Comparison of ENCODE assay signal across 8 cellular contexts in the genomic region with DNA sequence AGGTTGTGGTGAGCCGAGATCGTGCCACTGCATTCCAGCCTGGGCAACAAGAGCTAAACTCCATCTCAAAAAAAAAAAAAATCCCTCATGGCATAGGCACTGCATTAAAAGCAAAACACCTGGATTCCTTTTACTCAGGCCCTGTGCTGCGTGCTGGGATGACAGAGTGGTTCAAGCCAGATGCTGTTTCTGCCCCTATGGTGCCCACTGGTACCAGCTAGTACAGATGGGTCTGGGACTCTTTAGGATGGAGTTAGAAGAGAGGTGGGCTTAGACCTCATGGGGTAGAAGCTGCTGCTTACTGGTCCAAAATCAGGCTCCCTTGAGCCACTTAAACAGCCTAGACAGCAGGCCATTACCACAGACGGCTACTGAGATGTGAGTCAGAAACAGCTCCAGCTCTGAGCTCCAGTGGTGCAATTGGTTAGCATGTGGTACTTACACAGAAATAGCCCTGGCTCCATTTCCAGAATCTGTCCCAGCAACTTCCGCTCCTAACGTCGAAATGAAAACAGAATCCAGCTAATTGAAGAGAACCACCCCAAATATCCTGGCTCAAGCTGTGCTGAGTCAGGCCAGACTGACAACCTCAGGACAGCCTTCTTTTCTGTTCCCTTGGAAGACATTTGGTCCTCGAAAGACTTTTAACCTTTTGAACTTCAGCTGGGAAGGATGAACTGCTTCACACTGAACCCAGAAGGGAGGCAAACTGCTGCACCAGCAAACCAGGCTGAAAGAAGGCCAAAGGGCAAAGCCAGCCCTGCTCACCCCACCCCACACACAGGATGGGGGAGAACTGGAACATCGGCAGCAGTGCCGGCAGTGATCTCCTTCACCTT. TPM values are rescaled to one million over a fixed set of nuclear protein-coding genes. Genes with fewer than 3 reads are reported as not detected.
A peak's percentile ranks its signal among the peaks of the same experiment; 100 is the strongest.
DNase-seq lines count a peak whose midpoint lies in the region; ATAC-seq, FAIRE-seq and TF ChIP-seq lines count a peak whose summit lies in the region.

No MANE protein-coding gene starts in this region.

- H3K4me3 ChIP-seq in cardiac fibroblast (replicated peaks in 1 of 2; ENCODE audit: low read depth in 2 of 2, low read length in 2 of 2), result peak overlapping the region in 1 of 2 donors; percentile 3

- ATAC-seq in left lobe of liver, result peak; percentile 89
- ATAC-seq in HG03460 (IDR thresholded peaks at IDR 0.05; ENCODE audit: unreplicated experiment), result no peak

- TF ChIP-seq CTCF in cardiac fibroblast (IDR thresholded peaks at IDR 0.05; ENCODE audit: low read depth, low read length), result no peak

- FAIRE-seq in GM19239 (lab: Jason Lieb, UNC), result no peak

- DNase-seq in M059J (ENCODE audit: low read depth), result peak; percentile 88
- peak; percentile 98 for DNase-seq in cardiac fibroblast (ENCODE audit: low read depth in 2 of 2)
- peak; percentile 64 for DNase-seq in left lobe of liver (ENCODE audit: low spot score)
- DNase-seq in superior temporal gyrus (ENCODE audit: extremely low spot score), result peak; percentile 70
- DNase-seq in effector CD8-positive, alpha-beta T cell (lab: John Stamatoyannopoulos, UW), result no peak
- no peak for DNase-seq in NCI-H2107 treated with DMSO at 0.1 percent for 48 hours (lab: John Stamatoyannopoulos, UW; ENCODE audit: unreplicated experiment)
- no peak for DNase-seq in GM19239 (ENCODE audit: insufficient read length, low spot score)

RNA-seq across cellular contexts. Expression of gene C5orf15, which starts 15.5 kb away (rescaled TPM):
- 196 and 216 TPM in 2 replicates for total RNA-seq in M059J (2014; rRNA removed; shearing (Covaris generic))
- total RNA-seq in left lobe of liver, result 15.2 TPM

RNA-seq across cellular contexts. Expression of gene VDAC1, which starts 51.8 kb away (rescaled TPM):
- total RNA-seq in M059J (2014; rRNA removed; shearing (Covaris generic)), result 373 and 402 TPM in 2 replicates
- 91.2 TPM for total RNA-seq in left lobe of liver

Comparison
In these comparisons a context has a peak if more than half of its experiments do, and no peak if none do; other contexts are left out.
1. DNase-seq: peak in M059J (single experiment), cardiac fibroblast (2 of 2), left lobe of liver (single experiment) and superior temporal gyrus (single experiment); none in effector CD8-positive, alpha-beta T cell (single experiment), NCI-H2107 treated with DMSO at 0.1 percent for 48 hours (single experiment) and GM19239 (single experiment).
2. RNA of gene C5orf15, which starts 15.5 kb away (total RNA-seq): 196 to 216 TPM in M059J; 15.2 TPM in left lobe of liver (single experiment); every median in the first group is over 10 times any median in the second.